ENCODE assay signal across 15 cellular contexts in genomic region chr18:79926715-79927596, GRCh38. TPM values are rescaled to one million over a fixed set of nuclear protein-coding genes. Genes with fewer than 3 reads are reported as not detected.
DNase-seq lines count a peak whose midpoint lies in the region; ATAC-seq, FAIRE-seq and TF ChIP-seq lines count a peak whose summit lies in the region.
"Had no signal": no experiment of that assay in that cellular context is flagged by ENCODE, and none has a peak within 500 bp of the region (broad histone marks: within the 10 kb centered on the region; RNA-seq: fewer than 3 reads in every experiment).

No MANE protein-coding gene starts in this region.

- intact Hi-C loops in kidney (cut with DNase I): no loop called here
- intact Hi-C loops in activated T-helper 2 cell treated with anti-CD3 and anti-CD28 coated beads, Interferon-gamma antibody, Interleukin-2, Interleukin-4, amounts not matched to agents 10 μg/mL and 5 μg/mL and 100 μg/mL, durations not matched to agents 14 hours and 24 hours and 36 hours (cut with micrococcal nuclease): no loop called here

- peaks cover 23% of the 10 kb centered on the region for H3K9me3 Mint-ChIP-seq in progenitor cell of endocrine pancreas (ENCODE audit: low read depth)
- peaks cover 16% of the 10 kb centered on the region for H3K9me3 Mint-ChIP-seq in activated T-helper 17 cell treated with anti-CD3 and anti-CD28 coated beads, Interleukin-2, amount 50 U/mL, for 72 hours
- H3K9me3 Mint-ChIP-seq in activated T-helper 2 cell treated with anti-CD3 and anti-CD28 coated beads, Interferon-gamma antibody, Interleukin-2, Interleukin-4, amounts not matched to agents 10 μg/mL and 5 μg/mL and 100 μg/mL, durations not matched to agents 14 hours and 24 hours and 36 hours: peaks cover 34% of the 10 kb centered on the region

- peak; percentile 84 for DNase-seq in D721Med (ENCODE audit: insufficient read length, low spot score)
- DNase-seq in NCI-H82 (lab: John Stamatoyannopoulos, UW): peak; percentile 91
- peak; percentile 63 for DNase-seq in kidney
- no peak for DNase-seq in progenitor cell of endocrine pancreas (ENCODE audit: low spot score, unreplicated experiment)
- no peak for DNase-seq in activated T-helper 2 cell treated with anti-CD3 and anti-CD28 coated beads, Interferon-gamma antibody, Interleukin-2, Interleukin-4, amounts not matched to agents 10 μg/mL and 5 μg/mL and 100 μg/mL, durations not matched to agents 14 hours and 24 hours and 36 hours (ENCODE audit: low spot score)
- no peak for DNase-seq in stimulated activated CD4-positive, alpha-beta T cell treated with anti-CD3 and anti-CD28 coated beads, Interleukin-15, amount 100 ng/mL, for 24 hours
- DNase-seq: amygdala, hippocampal formation, NCI-H1930, RPMI8226 had no signal

- no peaks in the 10 kb centered on the region for H3K4me1 Mint-ChIP-seq in progenitor cell of endocrine pancreas (ENCODE audit: low read depth)
- H3K4me1 Mint-ChIP-seq in activated T-helper 17 cell treated with anti-CD3 and anti-CD28 coated beads, Interleukin-2, amount 50 U/mL, for 72 hours: peaks cover 4% of the 10 kb centered on the region
- no peaks in the 10 kb centered on the region for H3K4me1 Mint-ChIP-seq in activated T-helper 2 cell treated with anti-CD3 and anti-CD28 coated beads, Interferon-gamma antibody, Interleukin-2, Interleukin-4, amounts not matched to agents 10 μg/mL and 5 μg/mL and 100 μg/mL, durations not matched to agents 14 hours and 24 hours and 36 hours (ENCODE audit: low read depth)

- H3K27me3 Mint-ChIP-seq in progenitor cell of endocrine pancreas: no peaks in the 10 kb centered on the region
- H3K27me3 Mint-ChIP-seq in activated T-helper 17 cell treated with anti-CD3 and anti-CD28 coated beads, Interleukin-2, amount 50 U/mL, for 72 hours: no peaks in the 10 kb centered on the region
- no peaks in the 10 kb centered on the region for H3K27me3 Mint-ChIP-seq in activated T-helper 2 cell treated with anti-CD3 and anti-CD28 coated beads, Interferon-gamma antibody, Interleukin-2, Interleukin-4, amounts not matched to agents 10 μg/mL and 5 μg/mL and 100 μg/mL, durations not matched to agents 14 hours and 24 hours and 36 hours (ENCODE audit: low read depth)
- H3K27me3 Mint-ChIP-seq: stimulated activated memory B cell treated with anti-CD40 and anti-IgM and Interleukin-4, amounts not matched to agents 10 μg/mL and 1 μg/mL and 100 μg/mL, for 72 hours had no signal

- H3K4me1 ChIP-seq in kidney (ENCODE audit: control insufficient read depth in 1 of 2, insufficient read depth in 1 of 2, low read depth in 1 of 2, low read length in 2 of 2): peaks cover 9 to 11% of the 10 kb centered on the region in 2 donors

- ATAC-seq in HG03521 (IDR thresholded peaks at IDR 0.05; ENCODE audit: unreplicated experiment): no peak
- ATAC-seq in activated T-helper 17 cell treated with anti-CD3 and anti-CD28 coated beads, Interleukin-2, amount 50 U/mL, for 72 hours (replicated peaks): no peak
- ATAC-seq: stimulated activated memory B cell treated with anti-CD40 and anti-IgM and Interleukin-4, amounts not matched to agents 10 μg/mL and 1 μg/mL and 100 μg/mL, for 72 hours had no signal

- TF ChIP-seq CTCF in D721Med (IDR thresholded peaks at IDR 0.05; ENCODE audit: insufficient read depth, missing control alignments) (no peak), kidney (IDR thresholded peaks at IDR 0.05; ENCODE audit: borderline replicate concordance, extremely low read depth, insufficient read depth) (no peak), progenitor cell of endocrine pancreas (IDR thresholded peaks at IDR 0.05; ENCODE audit: unreplicated experiment) (no peak)

- peaks cover 39% of the 10 kb centered on the region for H3K36me3 Mint-ChIP-seq in progenitor cell of endocrine pancreas (ENCODE audit: insufficient read depth)
- peaks cover 48% of the 10 kb centered on the region for H3K36me3 Mint-ChIP-seq in activated T-helper 17 cell treated with anti-CD3 and anti-CD28 coated beads, Interleukin-2, amount 50 U/mL, for 72 hours (ENCODE audit: low read depth)
- H3K36me3 Mint-ChIP-seq in activated T-helper 2 cell treated with anti-CD3 and anti-CD28 coated beads, Interferon-gamma antibody, Interleukin-2, Interleukin-4, amounts not matched to agents 10 μg/mL and 5 μg/mL and 100 μg/mL, durations not matched to agents 14 hours and 24 hours and 36 hours (ENCODE audit: low read depth): peaks cover 55% of the 10 kb centered on the region

- H3K27ac Mint-ChIP-seq in progenitor cell of endocrine pancreas: peak overlapping the region; percentile 53
- H3K27ac Mint-ChIP-seq in activated T-helper 17 cell treated with anti-CD3 and anti-CD28 coated beads, Interleukin-2, amount 50 U/mL, for 72 hours: no peak overlapping the region
- no peak overlapping the region for H3K27ac Mint-ChIP-seq in activated T-helper 2 cell treated with anti-CD3 and anti-CD28 coated beads, Interferon-gamma antibody, Interleukin-2, Interleukin-4, amounts not matched to agents 10 μg/mL and 5 μg/mL and 100 μg/mL, durations not matched to agents 14 hours and 24 hours and 36 hours
- H3K27ac Mint-ChIP-seq: stimulated activated memory B cell treated with anti-CD40 and anti-IgM and Interleukin-4, amounts not matched to agents 10 μg/mL and 1 μg/mL and 100 μg/mL, for 72 hours had no signal

- H3K9ac ChIP-seq in kidney (ENCODE audit: low read length in 2 of 2): no peak overlapping the region

- H3K9me3 ChIP-seq in kidney (ENCODE audit: control insufficient read depth in 1 of 2, low read length in 2 of 2): peaks cover 5 to 13% of the 10 kb centered on the region in 2 donors

- H3K4me3 ChIP-seq in kidney (ENCODE audit: low read length in 2 of 2): no peak overlapping the region

- no peak overlapping the region for H3K4me3 Mint-ChIP-seq in progenitor cell of endocrine pancreas (ENCODE audit: low read depth)
- no peak overlapping the region for H3K4me3 Mint-ChIP-seq in activated T-helper 17 cell treated with anti-CD3 and anti-CD28 coated beads, Interleukin-2, amount 50 U/mL, for 72 hours
- H3K4me3 Mint-ChIP-seq in activated T-helper 2 cell treated with anti-CD3 and anti-CD28 coated beads, Interferon-gamma antibody, Interleukin-2, Interleukin-4, amounts not matched to agents 10 μg/mL and 5 μg/mL and 100 μg/mL, durations not matched to agents 14 hours and 24 hours and 36 hours (ENCODE audit: low read depth): no peak overlapping the region
- H3K4me3 Mint-ChIP-seq: stimulated activated memory B cell treated with anti-CD40 and anti-IgM and Interleukin-4, amounts not matched to agents 10 μg/mL and 1 μg/mL and 100 μg/mL, for 72 hours had no signal

- peaks cover 3 to 17% of the 10 kb centered on the region in 2 donors for H3K36me3 ChIP-seq in kidney (ENCODE audit: control insufficient read depth in 1 of 2, insufficient read depth in 2 of 2, low read length in 2 of 2)

- peak overlapping the region in 1 of 2 donors; percentile 7 for H3K27ac ChIP-seq in kidney (ENCODE audit: low read depth in 2 of 2, low read length in 2 of 2)

- peak; percentile 99 for FAIRE-seq in D721Med (lab: Jason Lieb, UNC)
- no peak for FAIRE-seq in kidney (lab: Jason Lieb, UNC)
- FAIRE-seq: H1, HTR-8/SVneo had no signal

RNA-seq across cellular contexts. Expression of gene SLC66A2, which starts 24.5 kb away (rescaled TPM):
- total RNA-seq in kidney (45.5 TPM), progenitor cell of endocrine pancreas (31.0 and 31.6 TPM in 2 replicates)
- polyA plus RNA-seq in kidney (ENCODE audit: insufficient read depth, low read depth, low replicate concordance): 41.9 TPM
- 10 to 100 TPM; 16.8 to 19.5 TPM for total RNA-seq in activated T-helper 17 cell treated with anti-CD3 and anti-CD28 coated beads, Interleukin-2, amount 50 U/mL, for 72 hours
- 48.1 and 49.5 TPM in 2 replicates for total RNA-seq in activated T-helper 2 cell treated with anti-CD3 and anti-CD28 coated beads, Interferon-gamma antibody, Interleukin-2, Interleukin-4, amounts not matched to agents 10 μg/mL and 5 μg/mL and 100 μg/mL, durations not matched to agents 14 hours and 24 hours and 36 hours

RNA-seq across cellular contexts. Expression of gene HSBP1L1, which starts 37.5 kb away (rescaled TPM):
- total RNA-seq in kidney (26.0 TPM), progenitor cell of endocrine pancreas (7.0 and 8.0 TPM in 2 replicates)
- 43.6 TPM for polyA plus RNA-seq in kidney (ENCODE audit: insufficient read depth, low read depth, low replicate concordance)
- 1 to 10 TPM; 2.7 to 9.2 TPM for total RNA-seq in activated T-helper 17 cell treated with anti-CD3 and anti-CD28 coated beads, Interleukin-2, amount 50 U/mL, for 72 hours
- 12.0 and 15.5 TPM in 2 replicates for total RNA-seq in activated T-helper 2 cell treated with anti-CD3 and anti-CD28 coated beads, Interferon-gamma antibody, Interleukin-2, Interleukin-4, amounts not matched to agents 10 μg/mL and 5 μg/mL and 100 μg/mL, durations not matched to agents 14 hours and 24 hours and 36 hours

Comparison
In these comparisons a context has a peak if more than half of its experiments do, and no peak if none do; other contexts are left out.
1. DNase-seq: peak in D721Med (single experiment), NCI-H82 (single experiment) and kidney (single experiment); none in progenitor cell of endocrine pancreas (single experiment), activated T-helper 2 cell treated with anti-CD3 and anti-CD28 coated beads, Interferon-gamma antibody, Interleukin-2, Interleukin-4, amounts not matched to agents 10 μg/mL and 5 μg/mL and 100 μg/mL, durations not matched to agents 14 hours and 24 hours and 36 hours (single experiment) and stimulated activated CD4-positive, alpha-beta T cell treated with anti-CD3 and anti-CD28 coated beads, Interleukin-15, amount 100 ng/mL, for 24 hours (single experiment).